Comparison of ENCODE assay signal across 8 cellular contexts in genomic region chr9:120842685-120843485, GRCh38. TPM values are rescaled to one million over a fixed set of nuclear protein-coding genes. Genes with fewer than 3 reads are reported as not detected.
A peak's percentile ranks its signal among the peaks of the same experiment; 100 is the strongest.
DNase-seq lines count a peak whose midpoint lies in the region; ATAC-seq and TF ChIP-seq lines count a peak whose summit lies in the region.

TSS of gene PSMD5 (minus strand) at chr9:120842922. CDS start at chr9:120842909, 13 bp downstream.

- H3K36me3 ChIP-seq in PC-3 (ENCODE audit: low read depth, low read length): no peaks in the 10 kb centered on the region
- peaks cover 0 to 5% of the 10 kb centered on the region in 2 donors for H3K36me3 ChIP-seq in mucosa of rectum (ENCODE audit: control insufficient read depth in 2 of 2, insufficient read depth in 2 of 2, low read length in 2 of 2)

- H3K36me3 Mint-ChIP-seq in Calu3 (ENCODE audit: insufficient read depth, unreplicated experiment): peaks cover 23% of the 10 kb centered on the region
- H3K36me3 Mint-ChIP-seq in activated T-cell treated with anti-CD3 and anti-CD28 coated beads, Interleukin-2, amount 50 U/mL, for 24 hours (ENCODE audit: low read depth): peaks cover 87% of the 10 kb centered on the region

- H3K4me3 ChIP-seq in PC-3 (ENCODE audit: low read length) (peak within 1 kb of the TSS; percentile 89), mucosa of rectum (ENCODE audit: low read length in 2 of 2) (peak within 1 kb of the TSS; percentile 70 to 98)

- DNase-seq in Calu3: peak; percentile 90
- peak; percentile 95 for DNase-seq in HuH-7 (ENCODE audit: low spot score)
- DNase-seq in PC-3: peak; percentile 98
- DNase-seq in activated T-cell treated with anti-CD3 and anti-CD28 coated beads, Interleukin-2, amount 50 U/mL, for 24 hours: peak; percentile 93
- peak; percentile 99 for DNase-seq in erythroblast (lab: John Stamatoyannopoulos, UW)
- DNase-seq in stimulated activated CD8-positive, alpha-beta memory T cell treated with anti-CD3 and anti-CD28 coated beads, Interleukin-4, amount 100 ng/mL, for 48 hours: peak; percentile 97

- H4K20me1 ChIP-seq in PC-3 (ENCODE audit: low read length): 0 out of 2 replicates have a peak, but pooled peaks cover 5% of the 10 kb centered on the region

- CTCF ChIA-PET in Calu3 (lab: Charles Lee) (no interaction called here), PC-3 (lab: Charles Lee) (no interaction called here)

- no peaks in the 10 kb centered on the region for H3K9me3 Mint-ChIP-seq in Calu3 (ENCODE audit: low read depth, unreplicated experiment)
- no peaks in the 10 kb centered on the region for H3K9me3 Mint-ChIP-seq in activated T-cell treated with anti-CD3 and anti-CD28 coated beads, Interleukin-2, amount 50 U/mL, for 24 hours

- POLR2A ChIA-PET in PC-3 (lab: Charles Lee; ENCODE audit: unreplicated experiment): no interaction called here

- peak within 1 kb of the TSS; percentile 99 for H3K4me3 Mint-ChIP-seq in Calu3 (ENCODE audit: low read depth, unreplicated experiment)
- H3K4me3 Mint-ChIP-seq in activated T-cell treated with anti-CD3 and anti-CD28 coated beads, Interleukin-2, amount 50 U/mL, for 24 hours: peak within 1 kb of the TSS; percentile 98

- no TSS peak for BruUV-seq in Calu3 (replicated peaks; lab: Mats Ljungman, UMichigan)
- BruUV-seq in PC-3 (replicated peaks; lab: Mats Ljungman, UMichigan): no TSS peak

- no peaks in the 10 kb centered on the region for H3K9me2 ChIP-seq in PC-3 (replicated peaks; ENCODE audit: low read length)

- intact Hi-C loops in Calu3 (cut with micrococcal nuclease; ENCODE audit: unreplicated experiment) (no loop called here), PC-3 (cut with micrococcal nuclease) (loop anchor here (5.0 kb wide), 1 partner anchor 221 kb away; no protein-coding TSS in a partner anchor)

- peak within 1 kb of the TSS; percentile 86 for H3K4me2 ChIP-seq in PC-3 (ENCODE audit: low read length)

- ATAC-seq in GM21447 (IDR thresholded peaks at IDR 0.05; ENCODE audit: unreplicated experiment) (peak; percentile 99), PC-3 (peak; percentile 98)

- H3K27ac ChIP-seq in PC-3 (ENCODE audit: low read length): peak within 1 kb of the TSS; percentile 90
- peak within 1 kb of the TSS; percentile 89 to 94 for H3K27ac ChIP-seq in mucosa of rectum (ENCODE audit: low read depth in 2 of 2, low read length in 2 of 2)

- H3K27me3 ChIP-seq in PC-3 (ENCODE audit: low read length) (no peaks in the 10 kb centered on the region), mucosa of rectum (ENCODE audit: control insufficient read depth in 2 of 2, insufficient read depth in 2 of 2, low read length in 2 of 2) (no peaks in the 10 kb centered on the region)

- H2AFZ ChIP-seq in PC-3 (ENCODE audit: low read length): peak within 1 kb of the TSS; percentile 79

- peak within 1 kb of the TSS; percentile 97 for H3K9ac ChIP-seq in PC-3 (ENCODE audit: low read length)
- peak within 1 kb of the TSS; percentile 74 to 97 for H3K9ac ChIP-seq in mucosa of rectum (ENCODE audit: low read depth in 1 of 2, low read length in 2 of 2)

- TF ChIP-seq POLR2A in erythroblast (IDR thresholded peaks at IDR 0.05; ENCODE audit: low read length): peak; percentile 99

- H3F3A ChIP-seq in PC-3 (ENCODE audit: low read length, unreplicated experiment): no peaks in the 10 kb centered on the region

- H3K4me1 Mint-ChIP-seq in Calu3 (ENCODE audit: low read depth, unreplicated experiment): peaks cover 21% of the 10 kb centered on the region
- peaks cover 78% of the 10 kb centered on the region for H3K4me1 Mint-ChIP-seq in activated T-cell treated with anti-CD3 and anti-CD28 coated beads, Interleukin-2, amount 50 U/mL, for 24 hours (ENCODE audit: low read depth)

- peak within 1 kb of the TSS; percentile 96 for H3K27ac Mint-ChIP-seq in Calu3 (ENCODE audit: unreplicated experiment)
- H3K27ac Mint-ChIP-seq in activated T-cell treated with anti-CD3 and anti-CD28 coated beads, Interleukin-2, amount 50 U/mL, for 24 hours: peak within 1 kb of the TSS; percentile 97

- peaks cover 58% of the 10 kb centered on the region for H3K79me2 ChIP-seq in PC-3 (ENCODE audit: low read length)

- H3K9me3 ChIP-seq in PC-3 (ENCODE audit: low read length): no peaks in the 10 kb centered on the region
- no peaks in the 10 kb centered on the region for H3K9me3 ChIP-seq in mucosa of rectum (ENCODE audit: control insufficient read depth in 2 of 2, low read length in 2 of 2)

- no peak for TF ChIP-seq CTCF in Calu3 (IDR thresholded peaks at IDR 0.05; ENCODE audit: unreplicated experiment)
- no peak for TF ChIP-seq CTCF in PC-3 (conservative IDR thresholded peaks at IDR 0.05; ENCODE audit: low read depth, low read length)

- no peaks in the 10 kb centered on the region for H3K27me3 Mint-ChIP-seq in Calu3 (ENCODE audit: unreplicated experiment)
- H3K27me3 Mint-ChIP-seq in activated T-cell treated with anti-CD3 and anti-CD28 coated beads, Interleukin-2, amount 50 U/mL, for 24 hours: no peaks in the 10 kb centered on the region

- H3K4me1 ChIP-seq in PC-3 (ENCODE audit: insufficient read depth, low read length): no peaks in the 10 kb centered on the region; the same call in none of the 2 replicates
- peaks cover 2 to 13% of the 10 kb centered on the region in 2 donors for H3K4me1 ChIP-seq in mucosa of rectum (ENCODE audit: control insufficient read depth in 2 of 2, insufficient read depth in 2 of 2, low read length in 2 of 2)

RNA-seq across cellular contexts. Expression of gene PSMD5, which starts in this region (rescaled TPM):
- total RNA-seq in Calu3 (2022) (34.0 and 34.2 TPM in 2 replicates), PC-3 (2014; rRNA removed) (19.1 and 23.4 TPM in 2 replicates)

Comparison
In these comparisons a context has a peak if more than half of its experiments do, and no peak if none do; other contexts are left out.
1. Peak in every context shown above with its lines: DNase-seq, ATAC-seq, H3K4me3 ChIP-seq and H3K27ac ChIP-seq.